Comparison of ENCODE assay signal across 20 cellular contexts in genomic region chr19:54803410-54803809, GRCh38. TPM values are rescaled to one million over a fixed set of nuclear protein-coding genes. Genes with fewer than 3 reads are reported as not detected.
A peak's percentile ranks its signal among the peaks of the same experiment; 100 is the strongest.
DNase-seq lines count a peak whose midpoint lies in the region; ATAC-seq, FAIRE-seq and TF ChIP-seq lines count a peak whose summit lies in the region.
"Had no signal": no experiment of that assay in that cellular context is flagged by ENCODE, and none has a peak within 500 bp of the region (broad histone marks: within the 10 kb centered on the region; RNA-seq: fewer than 3 reads in every experiment).

Gene KIR2DL4 (plus strand): TSS chr19:54803610. CDS start chr19:54803652, 42 bp downstream.

- CTCF ChIA-PET in HepG2 (lab: Yijun Ruan, JAX; ENCODE audit: low intra/inter-chr PET ratio, low total read pairs) = no interaction called here

- peaks cover 0 to 2% of the 10 kb centered on the region in 2 experiments; a peak in 1 of 5 replicates for H3K27me3 ChIP-seq in HepG2 (ENCODE audit: control insufficient read depth in 1 of 2, insufficient read depth in 2 of 2, low read length in 2 of 2)
- H3K27me3 ChIP-seq in upper lobe of right lung = no peaks in the 10 kb centered on the region
- H3K27me3 ChIP-seq: SJSA1 had no signal

- H3K27me3 Mint-ChIP-seq in activated T-cell treated with anti-CD3 and anti-CD28 coated beads, Interleukin-2, amount 50 U/mL, for 4 hours (ENCODE audit: low read depth) = peaks cover 20% of the 10 kb centered on the region
- H3K27me3 Mint-ChIP-seq in activated T-cell treated with anti-CD3 and anti-CD28 coated beads, Interleukin-2, amount 50 U/mL, for 24 hours = peaks cover 30% of the 10 kb centered on the region

- H3K36me3 ChIP-seq in HepG2 (replicated peaks in 1 of 2; ENCODE audit: control insufficient read depth in 1 of 2, insufficient read depth in 2 of 2, low read length in 2 of 2) (no peaks in the 10 kb centered on the region), upper lobe of right lung (no peaks in the 10 kb centered on the region)
- H3K36me3 ChIP-seq: SJSA1 had no signal

- no peak within 1 kb of the TSS for H3K4me2 ChIP-seq in HepG2 (ENCODE audit: low read depth, low read length)

- no peak within 1 kb of the TSS for H3K27ac ChIP-seq in HepG2 (ENCODE audit: extremely low read length, insufficient read depth, low read length)
- H3K27ac ChIP-seq in upper lobe of right lung = no peak within 1 kb of the TSS
- H3K27ac ChIP-seq: SJSA1 had no signal

- H4K20me1 ChIP-seq in HepG2 (ENCODE audit: insufficient read depth, low read length) = no peaks in the 10 kb centered on the region

- no peaks in the 10 kb centered on the region for H3K9me3 ChIP-seq in HepG2 (ENCODE audit: low read length)
- H3K9me3 ChIP-seq in upper lobe of right lung = no peaks in the 10 kb centered on the region
- H3K9me3 ChIP-seq: SJSA1 had no signal

- no peak within 1 kb of the TSS for H3K9ac ChIP-seq in HepG2 (ENCODE audit: insufficient read depth, low read depth, low read length)

- H3K4me3 Mint-ChIP-seq in activated T-cell treated with anti-CD3 and anti-CD28 coated beads, Interleukin-2, amount 50 U/mL, for 4 hours = peak within 1 kb of the TSS; percentile 19
- H3K4me3 Mint-ChIP-seq in activated T-cell treated with anti-CD3 and anti-CD28 coated beads, Interleukin-2, amount 50 U/mL, for 24 hours = no peak within 1 kb of the TSS
- H3K4me3 Mint-ChIP-seq: H9, IgD-negative memory B cell had no signal

- TF ChIP-seq CTCF in HepG2 (CRISPR knock-in tag; IDR thresholded peaks at IDR 0.05) (no peak), upper lobe of right lung (IDR thresholded peaks at IDR 0.05) (no peak)

- no peak for FAIRE-seq in HepG2 (lab: Jason Lieb, UNC)
- FAIRE-seq: G401.6, GM12892 had no signal

- POLR2A ChIA-PET in HepG2 (lab: Yijun Ruan, JAX) = no interaction called here

- intact Hi-C loops in HepG2 (cut with micrococcal nuclease; ENCODE audit: unreplicated experiment) (no loop called here), upper lobe of right lung (cut with DNase I) (no loop called here)

- TF ChIP-seq EP300 in HepG2 (IDR thresholded peaks at IDR 0.05; ENCODE audit: low read depth in 2 of 2, low read length in 2 of 2) (no peak), HepG2 (CRISPR knock-in tag; IDR thresholded peaks at IDR 0.05; ENCODE audit: borderline replicate concordance) (no peak)

- no peak for TF ChIP-seq RAD21 in HepG2 (CRISPR knock-in tag; IDR thresholded peaks at IDR 0.05)

- ATAC-seq in activated T-cell treated with anti-CD3 and anti-CD28 coated beads, Interleukin-2, amount 50 U/mL, for 4 hours = peak in 1 of 2 donors; percentile 32
- ATAC-seq in HepG2 (no peak), upper lobe of right lung (peak; percentile 24), GM18498 (IDR thresholded peaks at IDR 0.05; ENCODE audit: unreplicated experiment) (no peak), GM18867 (IDR thresholded peaks at IDR 0.05; ENCODE audit: unreplicated experiment) (no peak)

- BruUV-seq in HepG2 (replicated peaks; lab: Mats Ljungman, UMichigan) = no TSS peak

- peaks cover 4% of the 10 kb centered on the region for H3K9me3 Mint-ChIP-seq in activated T-cell treated with anti-CD3 and anti-CD28 coated beads, Interleukin-2, amount 50 U/mL, for 4 hours
- peaks cover 4% of the 10 kb centered on the region for H3K9me3 Mint-ChIP-seq in activated T-cell treated with anti-CD3 and anti-CD28 coated beads, Interleukin-2, amount 50 U/mL, for 24 hours

- H3K27ac Mint-ChIP-seq in activated T-cell treated with anti-CD3 and anti-CD28 coated beads, Interleukin-2, amount 50 U/mL, for 24 hours = no peak within 1 kb of the TSS
- H3K27ac Mint-ChIP-seq: H9 had no signal

- H3K36me3 Mint-ChIP-seq in activated T-cell treated with anti-CD3 and anti-CD28 coated beads, Interleukin-2, amount 50 U/mL, for 4 hours (ENCODE audit: insufficient read depth) = no peaks in the 10 kb centered on the region
- no peaks in the 10 kb centered on the region for H3K36me3 Mint-ChIP-seq in activated T-cell treated with anti-CD3 and anti-CD28 coated beads, Interleukin-2, amount 50 U/mL, for 24 hours (ENCODE audit: low read depth)
- H3K36me3 Mint-ChIP-seq: IgD-negative memory B cell had no signal

- DNase-seq in activated T-cell treated with anti-CD3 and anti-CD28 coated beads, Interleukin-2, amount 50 U/mL, for 4 hours = no peak
- DNase-seq in activated T-cell treated with anti-CD3 and anti-CD28 coated beads, Interleukin-2, amount 50 U/mL, for 24 hours = no peak
- DNase-seq in HepG2 (ENCODE audit: low spot score) = no peak
- DNase-seq in stimulated activated CD8-positive, alpha-beta memory T cell treated with anti-CD3 and anti-CD28 coated beads, Interleukin-15, amount 100 ng/mL, for 1 hour (ENCODE audit: low read depth) = peak; percentile 4
- DNase-seq in upper lobe of right lung = no peak
- no peak for DNase-seq in putamen (ENCODE audit: low spot score)
- DNase-seq: C1 segment of cervical spinal cord, DND-41, H9, NCI-H146, NCI-H2081, NCI-H510A, NCI-H774 had no signal

- no peaks in the 10 kb centered on the region for H3K4me1 Mint-ChIP-seq in activated T-cell treated with anti-CD3 and anti-CD28 coated beads, Interleukin-2, amount 50 U/mL, for 4 hours (ENCODE audit: low read depth)
- no peaks in the 10 kb centered on the region for H3K4me1 Mint-ChIP-seq in activated T-cell treated with anti-CD3 and anti-CD28 coated beads, Interleukin-2, amount 50 U/mL, for 24 hours (ENCODE audit: low read depth)
- H3K4me1 Mint-ChIP-seq: H9, IgD-negative memory B cell had no signal

- in situ Hi-C loops in HepG2 (cut with HindIII; ENCODE audit: extremely low pct_ligation_motif_present, low pct_unique_long_range_greater_than_20kb) = no loop called here

- WGBS in HepG2 (ENCODE audit: low lambda C conversion rate) = 46% methylated on average over 10 of the region's 10 CpGs

- H2AFZ ChIP-seq in HepG2 (ENCODE audit: low read length) = no peak within 1 kb of the TSS

- TF ChIP-seq POLR2A in HepG2 (IDR thresholded peaks at IDR 0.05; ENCODE audit: insufficient read depth in 1 of 2, low read depth in 2 of 2, low read length in 2 of 2) = no peak

- no peaks in the 10 kb centered on the region for H3K79me2 ChIP-seq in HepG2 (ENCODE audit: insufficient read depth, low read length)

- no peaks in the 10 kb centered on the region for H3K4me1 ChIP-seq in HepG2 (ENCODE audit: insufficient read depth, low read length)
- no peaks in the 10 kb centered on the region for H3K4me1 ChIP-seq in upper lobe of right lung
- H3K4me1 ChIP-seq: SJSA1 had no signal

- H3K4me3 ChIP-seq in HepG2 (replicated peaks in 1 of 3; ENCODE audit: insufficient read depth in 1 of 3, low read depth in 2 of 3, low read length in 3 of 3) = no peak within 1 kb of the TSS
- no peak within 1 kb of the TSS for H3K4me3 ChIP-seq in upper lobe of right lung
- H3K4me3 ChIP-seq: SJSA1 had no signal

TF ChIP-seq in HepG2, 621 proteins besides CTCF, POLR2A, EP300 and RAD21:
- TF ChIP-seq CREB1 (IDR thresholded peaks at IDR 0.05) (peak; percentile 40; the same call in 1 of the 2 replicates), CREB1 (CRISPR knock-in tag; IDR thresholded peaks at IDR 0.05) (no peak), NR2F1 (CRISPR knock-in tag; IDR thresholded peaks at IDR 0.05) (no peak)

RNA-seq across cellular contexts. Expression of gene KIR2DL4, which starts in this region (rescaled TPM):
- not detected for total RNA-seq in activated T-cell treated with anti-CD3 and anti-CD28 coated beads, Interleukin-2, amount 50 U/mL, for 4 hours
- total RNA-seq in HepG2 (2016; rRNA removed; fragmentation: Illumina TruSeq; extraction: Trizol) = not detected in 2 replicates
- not detected in 2 replicates for total RNA-seq in HepG2 (2016; cell fraction: cytosol; rRNA removed; fragmentation: Illumina TruSeq; extraction: Trizol; ENCODE audit: low read depth)
- total RNA-seq in HepG2 (2016; cell fraction: insoluble cytoplasmic fraction; rRNA removed; fragmentation: Illumina TruSeq; extraction: Trizol) = not detected in 2 replicates
- total RNA-seq in HepG2 (2016; cell fraction: membrane; rRNA removed; fragmentation: Illumina TruSeq; extraction: Trizol) = not detected in 2 replicates
- not detected in 2 replicates for total RNA-seq in HepG2 (2016; cell fraction: nucleus; rRNA removed; fragmentation: Illumina TruSeq; extraction: Trizol)
- polyA plus RNA-seq in HepG2 (2011; rRNA removed) = not detected in 2 replicates
- not detected in 2 replicates for polyA plus RNA-seq in HepG2 (2011; cell fraction: cytosol; rRNA removed)
- polyA plus RNA-seq in HepG2 (2011; cell fraction: nucleus; rRNA removed) = not detected in 2 replicates
- polyA plus RNA-seq in HepG2 (2012) = not detected in 2 replicates
- not detected in 2 replicates for polyA plus RNA-seq in HepG2 (2016; cell fraction: cytosol; fragmentation: Illumina TruSeq; extraction: Trizol; ENCODE audit: low read depth)
- polyA plus RNA-seq in HepG2 (2016; cell fraction: insoluble cytoplasmic fraction; fragmentation: Illumina TruSeq; extraction: Trizol; ENCODE audit: low read depth) = not detected in 2 replicates
- not detected in 2 replicates for polyA plus RNA-seq in HepG2 (2016; cell fraction: membrane; fragmentation: Illumina TruSeq; extraction: Trizol; ENCODE audit: low read depth)
- polyA plus RNA-seq in HepG2 (2016; cell fraction: nucleus; fragmentation: Illumina TruSeq; extraction: Trizol; ENCODE audit: insufficient read depth, low read depth) = not detected in 2 replicates
- polyA minus RNA-seq in HepG2 (2011; rRNA and poly(A)+ RNA removed; ENCODE audit: low replicate concordance) = not detected in 2 replicates
- polyA minus RNA-seq in HepG2 (2011; cell fraction: cytosol; rRNA and poly(A)+ RNA removed) = not detected in 2 replicates
- not detected in 2 replicates for polyA minus RNA-seq in HepG2 (2011; cell fraction: nucleus; rRNA and poly(A)+ RNA removed)
- total RNA-seq in upper lobe of right lung = 0.46 TPM
- total RNA-seq: A673, H9, SJSA1 had no signal
- polyA plus RNA-seq: IgD-negative memory B cell had no signal

Comparison
In these comparisons a context has a peak if more than half of its experiments do, and no peak if none do; other contexts are left out.
1. Peak in ATAC-seq in upper lobe of right lung; RNA of the gene not detected or under 1 TPM.